13 cellular contexts compared by ENCODE assay signal in the genomic region with DNA sequence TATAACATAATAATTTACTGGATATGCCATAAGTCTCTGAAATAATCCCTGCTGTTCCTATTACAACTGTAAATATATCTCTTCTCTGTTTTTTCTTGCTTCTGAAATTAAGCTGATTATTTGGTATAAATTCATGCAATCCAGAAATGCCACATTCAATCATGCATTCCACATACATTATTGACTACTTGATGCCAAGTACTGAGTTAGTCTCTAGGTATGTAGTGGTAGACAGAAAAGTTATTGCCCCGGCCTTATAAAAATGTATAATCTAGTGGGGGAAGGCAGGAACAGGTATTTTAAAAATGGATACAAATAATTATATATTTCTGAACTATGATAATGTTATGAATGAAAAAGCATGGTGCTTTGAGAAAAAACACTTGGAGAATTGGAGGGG.
DNase-seq lines count a peak whose midpoint lies in the region; ATAC-seq and TF ChIP-seq lines count a peak whose summit lies in the region.
"Had no signal": no experiment of that assay in that cellular context is flagged by ENCODE, and none has a peak within 500 bp of the region (broad histone marks: within the 10 kb centered on the region; RNA-seq: fewer than 3 reads in every experiment).

No MANE protein-coding gene starts in this region.

- peak overlapping the region; percentile 43 for H3K9ac ChIP-seq in mammary epithelial cell (ENCODE audit: insufficient read depth, low read length)

- TF ChIP-seq POLR2A in thyroid gland (IDR thresholded peaks at IDR 0.05) = no peak

- intact Hi-C loops in mammary epithelial cell (cut with micrococcal nuclease) (loop anchor here (2.0 kb wide), 3 partner anchors 36 to 268 kb away; no protein-coding TSS in a partner anchor), lower lobe of right lung (cut with DNase I) (no loop called here), thyroid gland (cut with DNase I) (no loop called here)

- in situ Hi-C loops in ACHN (cut with HindIII; ENCODE audit: low pct_ligation_motif_present, low pct_unique_long_range_greater_than_20kb, low sequenced_read_pairs) (no loop called here), mammary epithelial cell (cut with MboI; ENCODE audit: low sequenced_read_pairs in 2 of 2) (no loop called here)

- CTCF ChIA-PET in mammary epithelial cell (lab: Charles Lee; ENCODE audit: low non-redundant PET) = no interaction called here

- no peaks in the 10 kb centered on the region for H4K20me1 ChIP-seq in mammary epithelial cell (ENCODE audit: insufficient read depth, low read length)

- TF ChIP-seq CTCF in mammary epithelial cell (conservative IDR thresholded peaks at IDR 0.05 in 1 of 2, IDR thresholded peaks at IDR 0.05 in 1 of 2; ENCODE audit: extremely low read depth in 1 of 2, insufficient read depth in 1 of 2, low read depth in 1 of 2, low read length in 2 of 2) (no peak), lower lobe of right lung (IDR thresholded peaks at IDR 0.05) (no peak), thyroid gland (IDR thresholded peaks at IDR 0.05) (no peak)

- no peak overlapping the region for H2AFZ ChIP-seq in mammary epithelial cell (ENCODE audit: low read depth, low read length)

- BruUV-seq in mammary epithelial cell (replicated peaks; lab: Mats Ljungman, UMichigan) = TSS peak; percentile 83

- peak; percentile 51 for DNase-seq in ACHN
- no peak for DNase-seq in mammary epithelial cell
- DNase-seq in lower lobe of right lung = no peak
- no peak for DNase-seq in SHP77 treated with DMSO at 0.1 percent for 48 hours (lab: John Stamatoyannopoulos, UW)
- DNase-seq in thyroid gland = no peak
- DNase-seq: activated CD8-positive, alpha-beta T cell treated with anti-CD3 and anti-CD28 coated beads for 36 hours; activated effector memory CD4-positive, alpha-beta T cell treated with anti-CD3 and anti-CD28 coated beads, Interleukin-2, amount 50 U/mL, for 16 hours; DMS 273 treated with DMSO at 0.1 percent for 48 hours; erythroblast had no signal

- H3K36me3 ChIP-seq in KOPT-K1 (ENCODE audit: insufficient read depth, low read length) = no peaks in the 10 kb centered on the region
- no peaks in the 10 kb centered on the region for H3K36me3 ChIP-seq in mammary epithelial cell (ENCODE audit: insufficient read depth, low read length)
- no peaks in the 10 kb centered on the region for H3K36me3 ChIP-seq in lower lobe of right lung
- H3K36me3 ChIP-seq in thyroid gland = no peaks in the 10 kb centered on the region
- H3K36me3 ChIP-seq: MG63 had no signal

- WGBS in mammary epithelial cell (ENCODE audit: low coverage, missing lambda C conversion rate) = 7% methylated on average over 1 of the region's 1 CpG
- 82 to 94% methylated on average over 1 of the region's 1 CpG for WGBS in thyroid gland, 2 donors

- dilution Hi-C loops in mammary epithelial cell (cut with HindIII; ENCODE audit: low sequenced_read_pairs) = no loop called here

- H3K9me3 ChIP-seq in KOPT-K1 (ENCODE audit: insufficient read depth, low read length, poor library complexity, severe bottlenecking) (peaks cover 15% of the 10 kb centered on the region), mammary epithelial cell (replicated peaks; ENCODE audit: insufficient read depth, low read length) (no peaks in the 10 kb centered on the region), lower lobe of right lung (no peaks in the 10 kb centered on the region), thyroid gland (no peaks in the 10 kb centered on the region)

- H3K27ac ChIP-seq in KOPT-K1 (ENCODE audit: low read depth, low read length, poor library complexity, severe bottlenecking) (peak overlapping the region; percentile 80), mammary epithelial cell (ENCODE audit: insufficient read depth, low read depth, low read length) (peak overlapping the region; percentile 97), lower lobe of right lung (peak overlapping the region; percentile 61), thyroid gland (no peak overlapping the region)

- H3K27me3 ChIP-seq in mammary epithelial cell (ENCODE audit: insufficient read depth, low read length) (no peaks in the 10 kb centered on the region), lower lobe of right lung (ENCODE audit: low read depth) (no peaks in the 10 kb centered on the region), thyroid gland (no peaks in the 10 kb centered on the region)
- H3K27me3 ChIP-seq: MG63 had no signal

- peaks cover 53% of the 10 kb centered on the region for H3K4me1 ChIP-seq in mammary epithelial cell (ENCODE audit: insufficient read depth, low read length)
- peaks cover 30% of the 10 kb centered on the region for H3K4me1 ChIP-seq in lower lobe of right lung
- no peaks in the 10 kb centered on the region for H3K4me1 ChIP-seq in thyroid gland

- H3K79me2 ChIP-seq in mammary epithelial cell (ENCODE audit: insufficient read depth, low read length) = no peaks in the 10 kb centered on the region

- no peak overlapping the region for H3K4me3 ChIP-seq in mammary epithelial cell (replicated peaks in 1 of 3; ENCODE audit: insufficient read depth in 1 of 3, low read depth in 2 of 3, low read length in 3 of 3)
- no peak overlapping the region for H3K4me3 ChIP-seq in lower lobe of right lung
- H3K4me3 ChIP-seq in thyroid gland (replicated peaks in 1 of 3) = no peak overlapping the region
- H3K4me3 ChIP-seq: MG63 had no signal

- ATAC-seq in lower lobe of right lung = no peak
- ATAC-seq in HG03565 (IDR thresholded peaks at IDR 0.05; ENCODE audit: unreplicated experiment) = no peak
- ATAC-seq in HG02571 (IDR thresholded peaks at IDR 0.05; ENCODE audit: unreplicated experiment) = no peak
- ATAC-seq: activated CD8-positive, alpha-beta T cell treated with anti-CD3 and anti-CD28 coated beads for 36 hours had no signal

- H3K4me2 ChIP-seq in mammary epithelial cell (ENCODE audit: insufficient read depth, low read depth, low read length) = peak overlapping the region; percentile 43

Comparison
In these comparisons a context has a peak if more than half of its experiments do, and no peak if none do; other contexts are left out.
1. H3K27ac ChIP-seq: peak in KOPT-K1 (single experiment), mammary epithelial cell (single experiment) and lower lobe of right lung (single experiment); none in thyroid gland (0 of 3).